ENCODE assay signal across 31 cellular contexts in the genomic region with DNA sequence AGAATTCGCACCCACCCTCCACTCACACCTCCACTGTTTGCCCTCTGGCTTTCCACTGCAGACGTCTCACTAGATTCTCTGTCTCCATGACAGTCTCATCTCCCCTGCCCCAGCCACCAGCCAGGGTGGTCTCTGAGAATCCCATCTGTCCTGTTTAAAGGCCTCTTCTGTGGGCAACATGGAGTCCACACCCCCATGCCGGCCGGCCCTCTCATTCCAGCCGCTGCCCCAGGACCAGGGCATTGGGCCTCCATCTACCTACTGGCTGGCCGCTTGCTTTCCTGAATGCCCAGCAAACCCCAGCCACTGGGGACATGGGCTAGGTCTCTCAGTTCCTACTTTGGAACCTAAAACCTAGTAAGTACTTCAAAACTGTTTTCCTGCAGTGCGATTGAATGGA.
"Had no signal": no experiment of that assay in that cellular context is flagged by ENCODE, and none has a peak within 500 bp of the region (broad histone marks: within the 10 kb centered on the region; RNA-seq: fewer than 3 reads in every experiment).

No MANE protein-coding gene starts in this region.

- H3K27me3 Mint-ChIP-seq: activated CD4-positive, alpha-beta memory T cell treated with anti-CD3 and anti-CD28 coated beads, Interleukin-2, amount 10 ng/mL, durations not matched to agents 7 days and 5 days; activated T-cell treated with anti-CD3 and anti-CD28 coated beads, Interleukin-2, amount 50 U/mL, for 24 hours had no signal

- H3K27me3 ChIP-seq: ascending aorta, brain microvascular endothelial cell, foreskin keratinocyte had no signal

- H3K36me3 ChIP-seq: ascending aorta, brain microvascular endothelial cell, gastrocnemius medialis, WERI-Rb-1 had no signal

- H3K36me3 Mint-ChIP-seq: activated naive CD4-positive, alpha-beta T cell treated with anti-CD3 and anti-CD28 coated beads, Interleukin-2, amount 10 ng/mL, durations not matched to agents 7 days and 5 days; activated naive CD4-positive, alpha-beta T cell treated with anti-CD3 and anti-CD28 coated beads, Interleukin-2, amount 50 U/mL, for 72 hours; activated naive CD8-positive, alpha-beta T cell treated with anti-CD3 and anti-CD28 coated beads, Interleukin-2, amount 10 ng/mL, durations not matched to agents 7 days and 5 days had no signal

- H3K9me3 Mint-ChIP-seq: activated CD4-positive, alpha-beta memory T cell treated with anti-CD3 and anti-CD28 coated beads, Interleukin-2, amount 10 ng/mL, durations not matched to agents 7 days and 5 days; activated naive CD4-positive, alpha-beta T cell treated with anti-CD3 and anti-CD28 coated beads, Interleukin-2, amount 10 ng/mL, durations not matched to agents 7 days and 5 days; activated naive CD4-positive, alpha-beta T cell treated with anti-CD3 and anti-CD28 coated beads, Interleukin-2, amount 50 U/mL, for 72 hours; activated T-cell treated with anti-CD3 and anti-CD28 coated beads, Interleukin-2, amount 50 U/mL, for 24 hours; activated T-cell treated with anti-CD3 and anti-CD28 coated beads, Interleukin-2, amount 50 U/mL, for 72 hours; central memory CD8-positive, alpha-beta T cell; dendritic cell treated with granulocyte-macrophage colony-stimulating factor and Interleukin-4, amounts not matched to agents 40 ng/mL and 50 ng/mL, for 4 days; T-helper 2 cell treated with Interferon-gamma antibody and Interleukin-4, amounts not matched to agents 5 μg/mL and 100 μg/mL, for 36 hours had no signal

- H3K4me1 ChIP-seq: ascending aorta, foreskin keratinocyte, gastrocnemius medialis had no signal

- H3K4me3 ChIP-seq: ascending aorta, coronary artery, dorsolateral prefrontal cortex, gastrocnemius medialis had no signal

- H3K9me3 ChIP-seq: gastrocnemius medialis had no signal

- DNase-seq: activated B cell treated with CpG ODN at 0.5 μM for 24 hours; activated CD4-positive, alpha-beta memory T cell treated with anti-CD3 and anti-CD28 coated beads, Interleukin-2, amount 10 ng/mL, durations not matched to agents 7 days and 5 days; activated CD4-positive, alpha-beta T cell treated with anti-CD3 and anti-CD28 coated beads for 48 hours; activated CD4-positive, alpha-beta T cell treated with anti-CD3 and anti-CD28 coated beads, Interleukin-2, amount 50 U/mL, for 4 hours; activated CD8-positive, alpha-beta memory T cell treated with anti-CD3 and anti-CD28 coated beads, Interleukin-2, amount 50 U/mL, for 48 hours; activated gamma-delta T cell; activated naive CD4-positive, alpha-beta T cell; activated naive CD4-positive, alpha-beta T cell treated with anti-CD3 and anti-CD28 coated beads, Interleukin-2, amount 10 ng/mL, durations not matched to agents 7 days and 5 days; activated naive CD8-positive, alpha-beta T cell treated with anti-CD3 and anti-CD28 coated beads, Interleukin-2, amount 10 ng/mL, durations not matched to agents 7 days and 5 days; activated T-cell treated with anti-CD3 and anti-CD28 coated beads for 4 hours; activated T-cell treated with anti-CD3 and anti-CD28 coated beads, Interleukin-2, amount 50 U/mL, for 24 hours; activated T-cell treated with anti-CD3 and anti-CD28 coated beads, Interleukin-2, amount 50 U/mL, for 72 hours; brain microvascular endothelial cell; dorsolateral prefrontal cortex; effector memory CD4-positive, alpha-beta T cell; endodermal cell; foreskin keratinocyte; gastrocnemius medialis; T-helper 1 cell; T-helper 17 cell; T1000; WERI-Rb-1 had no signal

- H3K27ac ChIP-seq: ascending aorta, brain microvascular endothelial cell, coronary artery, foreskin keratinocyte, gastrocnemius medialis, WERI-Rb-1 had no signal

- FAIRE-seq: bronchial epithelial cell had no signal

- H3K4me3 Mint-ChIP-seq: activated B cell treated with CpG ODN at 0.5 μM for 24 hours; activated CD4-positive, alpha-beta memory T cell treated with anti-CD3 and anti-CD28 coated beads, Interleukin-2, amount 10 ng/mL, durations not matched to agents 7 days and 5 days; activated naive CD4-positive, alpha-beta T cell treated with anti-CD3 and anti-CD28 coated beads, Interleukin-2, amount 10 ng/mL, durations not matched to agents 7 days and 5 days; activated naive CD8-positive, alpha-beta T cell treated with anti-CD3 and anti-CD28 coated beads, Interleukin-2, amount 10 ng/mL, durations not matched to agents 7 days and 5 days; activated T-cell treated with anti-CD3 and anti-CD28 coated beads, Interleukin-2, amount 50 U/mL, for 24 hours; activated T-cell treated with anti-CD3 and anti-CD28 coated beads, Interleukin-2, amount 50 U/mL, for 72 hours; central memory CD8-positive, alpha-beta T cell; dendritic cell treated with granulocyte-macrophage colony-stimulating factor and Interleukin-4, amounts not matched to agents 40 ng/mL and 50 ng/mL, for 4 days; endodermal cell; T-helper 17 cell; T-helper 2 cell treated with Interferon-gamma antibody and Interleukin-4, amounts not matched to agents 5 μg/mL and 100 μg/mL, for 36 hours had no signal

- H3K4me1 Mint-ChIP-seq: activated B cell treated with CpG ODN at 0.5 μM for 24 hours; activated CD4-positive, alpha-beta memory T cell treated with anti-CD3 and anti-CD28 coated beads, Interleukin-2, amount 10 ng/mL, durations not matched to agents 7 days and 5 days; activated naive CD4-positive, alpha-beta T cell treated with anti-CD3 and anti-CD28 coated beads, Interleukin-2, amount 10 ng/mL, durations not matched to agents 7 days and 5 days; activated naive CD8-positive, alpha-beta T cell treated with anti-CD3 and anti-CD28 coated beads, Interleukin-2, amount 10 ng/mL, durations not matched to agents 7 days and 5 days; central memory CD8-positive, alpha-beta T cell; endodermal cell; T-helper 17 cell had no signal

- ATAC-seq: activated CD4-positive, CD25-positive, alpha-beta regulatory T cell treated with anti-CD3 and anti-CD28 coated beads, Interleukin-2, amount 50 U/mL, for 24 hours; activated naive CD4-positive, alpha-beta T cell treated with anti-CD3 and anti-CD28 coated beads, Interleukin-2, amount 50 U/mL, for 72 hours; activated T-cell treated with anti-CD3 and anti-CD28 coated beads, Interleukin-2, amount 50 U/mL, for 72 hours; esophagus mucosa; foreskin keratinocyte; gastrocnemius medialis; T-helper 17 cell had no signal

- H3K27ac Mint-ChIP-seq: activated B cell treated with CpG ODN at 0.5 μM for 24 hours; activated CD4-positive, alpha-beta memory T cell treated with anti-CD3 and anti-CD28 coated beads, Interleukin-2, amount 10 ng/mL, durations not matched to agents 7 days and 5 days; activated naive CD4-positive, alpha-beta T cell treated with anti-CD3 and anti-CD28 coated beads, Interleukin-2, amount 10 ng/mL, durations not matched to agents 7 days and 5 days; activated naive CD8-positive, alpha-beta T cell treated with anti-CD3 and anti-CD28 coated beads, Interleukin-2, amount 10 ng/mL, durations not matched to agents 7 days and 5 days; activated T-cell treated with anti-CD3 and anti-CD28 coated beads, Interleukin-2, amount 50 U/mL, for 24 hours; activated T-cell treated with anti-CD3 and anti-CD28 coated beads, Interleukin-2, amount 50 U/mL, for 72 hours; dendritic cell treated with granulocyte-macrophage colony-stimulating factor and Interleukin-4, amounts not matched to agents 40 ng/mL and 50 ng/mL, for 4 days; endodermal cell; T-helper 17 cell; T-helper 2 cell treated with Interferon-gamma antibody and Interleukin-4, amounts not matched to agents 5 μg/mL and 100 μg/mL, for 36 hours had no signal
